Comparison of ENCODE assay signal across 1 cellular context in genomic region chr12:94025730-94026129, GRCh38.
TF ChIP-seq lines count a peak whose summit lies in the region.

No MANE protein-coding gene starts in this region.

TF ChIP-seq in IMR-90, 13 proteins besides CTCF, POLR2A, EP300 and RAD21:
- TF ChIP-seq NFE2L2 (IDR thresholded peaks at IDR 0.05; ENCODE audit: low read depth, low read length) (no peak), RCOR1 (IDR thresholded peaks at IDR 0.05; ENCODE audit: insufficient replicate concordance, low read length) (no peak), BHLHE40 (IDR thresholded peaks at IDR 0.05; ENCODE audit: low read depth, low read length) (no peak), CHD1 (IDR thresholded peaks at IDR 0.05; ENCODE audit: low read depth, low read length) (no peak), MAFK (IDR thresholded peaks at IDR 0.05; ENCODE audit: low read depth, low read length) (no peak), FOS (IDR thresholded peaks at IDR 0.05; ENCODE audit: low read depth, low read length) (no peak), CEBPB (IDR thresholded peaks at IDR 0.05; ENCODE audit: low read depth, low read length) (no peak), MXI1 (IDR thresholded peaks at IDR 0.05; ENCODE audit: borderline replicate concordance, low read depth, low read length) (no peak), MAZ (IDR thresholded peaks at IDR 0.05; ENCODE audit: borderline replicate concordance, low read depth, low read length) (no peak), ELK1 (IDR thresholded peaks at IDR 0.05; ENCODE audit: borderline replicate concordance, low read depth, low read length) (no peak), SMC3 (IDR thresholded peaks at IDR 0.05; ENCODE audit: low read depth, low read length) (no peak), RFX5 (IDR thresholded peaks at IDR 0.05; ENCODE audit: low read depth, low read length) (no peak)
- TF ChIP-seq, protein P1, sequence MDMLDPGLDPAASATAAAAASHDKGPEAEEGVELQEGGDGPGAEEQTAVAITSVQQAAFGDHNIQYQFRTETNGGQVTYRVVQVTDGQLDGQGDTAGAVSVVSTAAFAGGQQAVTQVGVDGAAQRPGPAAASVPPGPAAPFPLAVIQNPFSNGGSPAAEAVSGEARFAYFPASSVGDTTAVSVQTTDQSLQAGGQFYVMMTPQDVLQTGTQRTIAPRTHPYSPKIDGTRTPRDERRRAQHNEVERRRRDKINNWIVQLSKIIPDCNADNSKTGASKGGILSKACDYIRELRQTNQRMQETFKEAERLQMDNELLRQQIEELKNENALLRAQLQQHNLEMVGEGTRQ (IDR thresholded peaks at IDR 0.05; ENCODE audit: low read depth, low read length): no peak
